ENCODE assay signal across 9 cellular contexts in the genomic region with DNA sequence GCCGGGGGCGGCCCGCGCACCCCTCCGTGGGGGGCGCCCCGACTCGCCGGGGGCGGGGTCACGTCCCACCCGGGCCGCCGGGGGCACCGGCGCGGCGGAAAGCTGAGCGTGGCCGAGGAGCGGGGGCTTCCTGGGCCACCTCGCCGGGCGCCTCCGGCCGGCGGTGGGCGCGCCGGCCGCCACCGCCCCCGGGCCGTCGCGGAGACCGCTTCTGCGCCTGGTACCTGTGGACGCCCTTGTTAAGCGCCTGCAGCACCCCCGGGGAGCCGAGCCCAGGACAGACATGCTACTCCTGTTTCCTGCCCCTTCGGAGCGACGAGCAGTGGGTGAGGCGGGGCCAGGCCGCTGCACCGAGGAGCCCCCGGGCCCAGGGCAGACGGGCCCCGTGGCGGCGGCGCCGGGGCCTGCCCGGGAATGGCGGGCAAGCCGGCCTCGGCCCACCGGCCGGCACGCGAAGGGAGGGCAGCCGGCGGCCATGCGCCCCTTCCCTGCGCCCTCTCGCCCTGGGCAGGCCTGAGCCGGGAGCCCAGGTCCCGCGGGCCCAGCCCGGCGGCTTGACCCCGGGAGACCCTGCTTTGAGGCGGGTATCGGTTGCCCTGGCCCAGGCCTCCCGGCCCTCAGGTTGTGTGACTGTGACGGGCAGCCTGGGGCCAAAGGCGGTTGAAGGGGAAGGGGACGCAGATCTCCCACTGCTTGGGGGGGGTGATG. TPM values are rescaled to one million over a fixed set of nuclear protein-coding genes. Genes with fewer than 3 reads are reported as not detected.
A peak's percentile ranks its signal among the peaks of the same experiment; 100 is the strongest.
DNase-seq lines count a peak whose midpoint lies in the region; ATAC-seq, FAIRE-seq and TF ChIP-seq lines count a peak whose summit lies in the region.
"Had no signal": no experiment of that assay in that cellular context is flagged by ENCODE, and none has a peak within 500 bp of the region (broad histone marks: within the 10 kb centered on the region; RNA-seq: fewer than 3 reads in every experiment).

No MANE protein-coding gene starts in this region.

- no TSS peak for BruUV-seq in PC-3 (replicated peaks; lab: Mats Ljungman, UMichigan)

- H3K79me2 ChIP-seq in PC-3 (ENCODE audit: low read length) (peaks cover 39% of the 10 kb centered on the region), trophoblast cell (ENCODE audit: control insufficient read depth, insufficient read depth, low read length, poor library complexity) (peaks cover 32% of the 10 kb centered on the region)

- peak; percentile 73 for DNase-seq in GM13977 (ENCODE audit: low spot score)
- no peak for DNase-seq in PC-3
- peak; percentile 64 for DNase-seq in activated naive CD4-positive, alpha-beta T cell treated with anti-CD3 and anti-CD28 coated beads, Interleukin-2, amount 50 U/mL, for 16 hours
- DNase-seq in cardiac muscle cell (ENCODE audit: low read depth in 1 of 2, low spot score in 1 of 2), result peak in 1 of 2 donors; percentile 46
- DNase-seq in trophoblast cell, result peak in 1 of 2 donors; percentile 36
- no peak for DNase-seq in H54 (ENCODE audit: insufficient read length, low spot score)

- CTCF ChIA-PET in PC-3 (lab: Charles Lee), result interaction anchor here (0.6 to 1.0 kb wide), 2 partner anchors 50 to 63 kb away, joined by 4 read pairs; no protein-coding TSS in a partner anchor

- peak overlapping the region; percentile 100 for H3K18ac ChIP-seq in trophoblast cell (ENCODE audit: low read length)

- H3K27ac ChIP-seq in PC-3 (ENCODE audit: low read length), result no peak overlapping the region
- H3K27ac ChIP-seq in cardiac muscle cell, result peak overlapping the region; percentile 93
- H3K27ac ChIP-seq in trophoblast cell (ENCODE audit: low read depth, low read length), result peak overlapping the region; percentile 99

- no peaks in the 10 kb centered on the region for H3F3A ChIP-seq in PC-3 (ENCODE audit: low read length, unreplicated experiment)

- peak overlapping the region; percentile 57 for H3K4me2 ChIP-seq in PC-3 (ENCODE audit: low read length)
- H3K4me2 ChIP-seq in trophoblast cell (ENCODE audit: low read length), result peak overlapping the region; percentile 90

- TF ChIP-seq POLR2A in H54 (IDR thresholded peaks at IDR 0.05; ENCODE audit: low read depth, low read length), result no peak

- peak; percentile 18 for ATAC-seq in HG02678 (IDR thresholded peaks at IDR 0.05; ENCODE audit: unreplicated experiment)
- peak; percentile 1 for ATAC-seq in PC-3
- no peak for ATAC-seq in GM18870 (IDR thresholded peaks at IDR 0.05; ENCODE audit: unreplicated experiment)

- H2AK5ac ChIP-seq in trophoblast cell (ENCODE audit: low read length), result peak overlapping the region; percentile 94

- intact Hi-C loops in PC-3 (cut with micrococcal nuclease), result no loop called here

- H3K4ac ChIP-seq in trophoblast cell (ENCODE audit: low read depth, low read length), result peak overlapping the region; percentile 99

- H3K9ac ChIP-seq in PC-3 (ENCODE audit: low read length) (peak overlapping the region; percentile 41; the same call in 1 of the 2 replicates), trophoblast cell (ENCODE audit: low read length) (peak overlapping the region; percentile 99)

- H2AFZ ChIP-seq in PC-3 (ENCODE audit: low read length), result peak overlapping the region; percentile 58; the same call in 1 of the 2 replicates
- H2AFZ ChIP-seq in trophoblast cell (ENCODE audit: insufficient read depth, low read length, poor library complexity), result peak overlapping the region; percentile 97

- H2BK120ac ChIP-seq in trophoblast cell (ENCODE audit: insufficient read depth, low read length, poor library complexity), result peak overlapping the region; percentile 100

- TF ChIP-seq CTCF in GM13977 (IDR thresholded peaks at IDR 0.05; ENCODE audit: extremely low read depth, insufficient read depth, missing control alignments), result no peak
- TF ChIP-seq CTCF in PC-3 (conservative IDR thresholded peaks at IDR 0.05; ENCODE audit: low read depth, low read length), result no peak
- no peak for TF ChIP-seq CTCF in cardiac muscle cell (IDR thresholded peaks at IDR 0.05; ENCODE audit: low read depth, low read length)

- H3K9me2 ChIP-seq in PC-3 (replicated peaks; ENCODE audit: low read length), result no peaks in the 10 kb centered on the region

- peak overlapping the region; percentile 99 for H2BK5ac ChIP-seq in trophoblast cell (ENCODE audit: low read depth, low read length, poor library complexity)

- in situ Hi-C loops in GM13977 (cut with MboI; ENCODE audit: low pct_unique_long_range_greater_than_20kb, low sequenced_read_pairs, unreplicated experiment), result no loop called here

- H4K20me1 ChIP-seq in PC-3 (ENCODE audit: low read length), result peaks cover 17% of the 10 kb centered on the region

- peaks cover 18% of the 10 kb centered on the region for H3K79me1 ChIP-seq in trophoblast cell (ENCODE audit: low read length)

- WGBS in trophoblast cell (ENCODE audit: extremely low coverage, insufficient coverage, insufficient read length), result no CpG with 5 or more reads among the region's 80 CpGs

- H3K14ac ChIP-seq in trophoblast cell (ENCODE audit: low read length), result peak overlapping the region; percentile 100

- no peak for FAIRE-seq in H54 (lab: Jason Lieb, UNC)
- FAIRE-seq: colon had no signal

- H4K91ac ChIP-seq in trophoblast cell (ENCODE audit: low read depth, low read length), result peak overlapping the region; percentile 100

- H3K27me3 ChIP-seq in PC-3 (ENCODE audit: low read length), result no peaks in the 10 kb centered on the region
- H3K27me3 ChIP-seq in cardiac muscle cell, result no peaks in the 10 kb centered on the region
- H3K27me3 ChIP-seq in trophoblast cell (ENCODE audit: insufficient read depth, low read length), result no peaks in the 10 kb centered on the region

- H3K36me3 ChIP-seq in PC-3 (ENCODE audit: low read depth, low read length) (no peaks in the 10 kb centered on the region), cardiac muscle cell (no peaks in the 10 kb centered on the region), trophoblast cell (ENCODE audit: control insufficient read depth in 1 of 2, insufficient read depth in 2 of 2, low read length in 2 of 2) (peaks cover 0 to 4% of the 10 kb centered on the region in 2 experiments)

- H3K4me3 ChIP-seq in PC-3 (ENCODE audit: low read length), result peak overlapping the region; percentile 44; the same call in 1 of the 2 replicates
- H3K4me3 ChIP-seq in cardiac muscle cell, result no peak overlapping the region
- H3K4me3 ChIP-seq in trophoblast cell (ENCODE audit: low read depth, low read length), result peak overlapping the region; percentile 85

- H4K8ac ChIP-seq in trophoblast cell (ENCODE audit: low read depth, low read length), result peak overlapping the region; percentile 100

- peaks cover 6% of the 10 kb centered on the region; the same call in 1 of the 2 replicates for H3K4me1 ChIP-seq in PC-3 (ENCODE audit: insufficient read depth, low read length)
- peaks cover 34% of the 10 kb centered on the region for H3K4me1 ChIP-seq in cardiac muscle cell (ENCODE audit: low read depth)
- H3K4me1 ChIP-seq in trophoblast cell (ENCODE audit: control insufficient read depth in 1 of 2, insufficient read depth in 2 of 2, low read length in 2 of 2), result peaks cover 4 to 8% of the 10 kb centered on the region in 2 experiments

- H2BK12ac ChIP-seq in trophoblast cell (ENCODE audit: low read length), result peak overlapping the region; percentile 95

- POLR2A ChIA-PET in PC-3 (lab: Charles Lee; ENCODE audit: unreplicated experiment), result interaction anchor here (0.5 to 1.0 kb wide), 3 partner anchors 63 to 130 kb away, joined by 3 to 8 read pairs (median 3); no protein-coding TSS in a partner anchor

- H4K12ac ChIP-seq in trophoblast cell (ENCODE audit: low read depth, low read length), result peak overlapping the region; percentile 100

- no peaks in the 10 kb centered on the region for H3K9me3 ChIP-seq in PC-3 (ENCODE audit: low read length)
- no peaks in the 10 kb centered on the region for H3K9me3 ChIP-seq in cardiac muscle cell (ENCODE audit: low read depth)
- H3K9me3 ChIP-seq in trophoblast cell (ENCODE audit: insufficient read depth, low read depth, low read length), result no peaks in the 10 kb centered on the region

- no peak overlapping the region for H3K23ac ChIP-seq in trophoblast cell (ENCODE audit: low read length)

RNA-seq across cellular contexts. Expression of a gene that starts 0.8 kb away (rescaled TPM):
- 65.3 and 87.1 TPM in 2 replicates for total RNA-seq in PC-3 (2014; rRNA removed)
- 28.2 and 37.8 TPM in 2 replicates for total RNA-seq in cardiac muscle cell
- polyA plus RNA-seq in cardiac muscle cell, result 17.6 and 21.0 TPM in 2 replicates
- 58.5 and 62.5 TPM in 2 replicates for polyA plus RNA-seq in trophoblast cell (2013)

Comparison
In these comparisons a context has a peak if more than half of its experiments do, and no peak if none do; other contexts are left out.
1. DNase-seq: peak in GM13977 (single experiment) and activated naive CD4-positive, alpha-beta T cell treated with anti-CD3 and anti-CD28 coated beads, Interleukin-2, amount 50 U/mL, for 16 hours (single experiment); none in PC-3 (single experiment) and H54 (single experiment).